9 cellular contexts compared by ENCODE assay signal in the genomic region with DNA sequence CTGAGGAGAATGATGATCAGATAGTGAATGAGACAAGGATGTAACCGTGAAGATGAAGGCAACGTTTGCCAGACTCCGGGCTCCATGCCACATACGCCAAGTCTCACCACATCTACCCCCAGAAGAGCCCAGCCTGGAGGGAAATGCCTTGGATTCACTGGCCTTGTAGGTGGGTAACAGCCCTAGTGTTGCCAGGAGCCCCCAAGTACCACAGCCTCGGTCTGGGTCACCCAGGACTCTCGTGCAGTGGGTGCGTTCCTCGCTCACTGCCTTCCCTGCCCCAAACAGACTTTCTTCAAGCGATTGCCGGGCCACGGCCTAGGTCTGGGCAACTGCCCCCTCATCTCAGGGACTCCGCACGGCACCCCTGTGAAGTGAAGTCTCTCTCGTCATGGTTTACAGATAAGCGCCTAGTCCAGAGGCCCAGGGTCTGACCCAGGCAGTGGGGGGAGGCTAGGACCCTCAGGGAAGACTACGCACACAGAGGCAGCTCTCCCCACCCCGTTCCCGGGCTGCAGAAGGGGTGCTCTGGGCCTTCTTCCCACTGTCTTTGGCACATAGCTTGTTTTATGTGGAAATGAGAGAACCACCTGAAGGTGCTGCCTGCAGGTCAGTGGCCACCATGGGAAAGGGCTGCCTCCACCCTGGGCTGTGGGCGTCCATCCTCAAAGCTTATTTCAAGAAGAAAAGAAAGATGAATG.
"Had no signal": no experiment of that assay in that cellular context is flagged by ENCODE, and none has a peak within 500 bp of the region (broad histone marks: within the 10 kb centered on the region; RNA-seq: fewer than 3 reads in every experiment).

No MANE protein-coding gene starts in this region.

- H3K27me3 ChIP-seq: foreskin keratinocyte, thyroid gland had no signal

- H3K4me3 Mint-ChIP-seq: activated CD8-positive, alpha-beta T cell treated with anti-CD3 and anti-CD28 coated beads for 36 hours; activated naive CD8-positive, alpha-beta T cell treated with anti-CD3 and anti-CD28 coated beads for 36 hours; nephron had no signal

- H3K36me3 Mint-ChIP-seq: activated naive CD8-positive, alpha-beta T cell treated with anti-CD3 and anti-CD28 coated beads for 36 hours had no signal

- ATAC-seq: activated CD8-positive, alpha-beta T cell treated with anti-CD3 and anti-CD28 coated beads for 36 hours; foreskin keratinocyte had no signal

- H3K27ac ChIP-seq: esophagus squamous epithelium, foreskin keratinocyte, thyroid gland had no signal

- H3K27ac Mint-ChIP-seq: activated CD8-positive, alpha-beta T cell treated with anti-CD3 and anti-CD28 coated beads for 36 hours; activated naive CD8-positive, alpha-beta T cell treated with anti-CD3 and anti-CD28 coated beads for 36 hours; nephron had no signal

- H3K36me3 ChIP-seq: esophagus squamous epithelium, thyroid gland had no signal

- H3K4me3 ChIP-seq: esophagus squamous epithelium, thyroid gland had no signal

- H3K9me3 ChIP-seq: esophagus squamous epithelium, thyroid gland had no signal

- H3K4me1 ChIP-seq: thyroid gland had no signal

- DNase-seq: activated CD8-positive, alpha-beta T cell treated with anti-CD3 and anti-CD28 coated beads for 36 hours; activated naive CD8-positive, alpha-beta T cell treated with anti-CD3 and anti-CD28 coated beads for 36 hours; esophagus squamous epithelium; foreskin keratinocyte; mammary epithelial cell; stimulated activated CD4-positive, alpha-beta T cell treated with anti-CD3 and anti-CD28 coated beads, Interleukin-4, amount 100 ng/mL, for 4 hours; SW 1271; thyroid gland had no signal

- H3K9me3 Mint-ChIP-seq: activated CD8-positive, alpha-beta T cell treated with anti-CD3 and anti-CD28 coated beads for 36 hours; activated naive CD8-positive, alpha-beta T cell treated with anti-CD3 and anti-CD28 coated beads for 36 hours had no signal
